ENCODE assay signal across 8 cellular contexts in the genomic region with DNA sequence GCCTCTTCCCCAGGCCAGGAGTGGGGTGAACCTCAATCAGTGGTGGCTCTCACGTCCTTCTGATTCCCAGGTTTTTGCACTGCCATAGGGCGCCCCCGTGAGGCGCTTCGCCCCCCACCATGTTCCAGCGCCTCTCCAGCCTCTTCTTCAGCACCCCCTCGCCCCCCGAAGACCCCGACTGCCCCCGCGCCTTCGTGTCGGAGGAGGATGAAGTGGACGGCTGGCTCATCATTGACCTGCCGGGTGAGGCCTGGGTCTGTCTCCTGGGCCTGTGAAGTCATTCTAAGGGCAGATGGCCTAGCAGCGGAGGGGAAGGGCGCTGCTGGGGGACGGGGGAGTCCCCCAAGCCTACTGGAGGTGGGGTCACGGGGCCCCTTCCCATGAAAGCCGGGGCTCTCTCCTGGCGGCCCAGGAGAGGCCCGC. TPM values are rescaled to one million over a fixed set of nuclear protein-coding genes. Genes with fewer than 3 reads are reported as not detected.
DNase-seq lines count a peak whose midpoint lies in the region; ATAC-seq and TF ChIP-seq lines count a peak whose summit lies in the region.

No MANE protein-coding gene starts in this region.

- peak overlapping the region; percentile 99 for H3K4me2 ChIP-seq in neural progenitor cell

- TF ChIP-seq CTCF in GM12864 (IDR thresholded peaks at IDR 0.05; ENCODE audit: low read depth, low read length, missing control alignments) (peak; percentile 70), fibroblast of the aortic adventitia (IDR thresholded peaks at IDR 0.05; ENCODE audit: insufficient read depth, low read length) (peak; percentile 51), neural progenitor cell (IDR thresholded peaks at IDR 0.05) (peak; percentile 70), tibial artery (IDR thresholded peaks at IDR 0.05) (peak in 1 of 2 experiments; percentile 47)

- peaks cover 27% of the 10 kb centered on the region for H4K20me1 ChIP-seq in neural progenitor cell (ENCODE audit: low read depth)

- DNase-seq in GM12864 (ENCODE audit: low read depth) (no peak), NCI-H748 treated with DMSO at 0.1 percent for 48 hours (lab: John Stamatoyannopoulos, UW) (peak; percentile 47), activated T-helper 1 cell treated with Interleukin-2 at 50 U/mL for 16 hours (ENCODE audit: low read depth) (peak; percentile 41), fibroblast of the aortic adventitia (ENCODE audit: low read depth) (peak; percentile 23), neural progenitor cell (ENCODE audit: low spot score) (peak; percentile 72), tibial artery (peak; percentile 53 to 77)

- peak; percentile 4 for ATAC-seq in HG02852 (IDR thresholded peaks at IDR 0.05; ENCODE audit: unreplicated experiment)
- ATAC-seq in HG03378 (IDR thresholded peaks at IDR 0.05; ENCODE audit: unreplicated experiment) = no peak

- peaks cover 31% of the 10 kb centered on the region for H3K27me3 Mint-ChIP-seq in neural progenitor cell (ENCODE audit: insufficient read depth, low read depth)

- H3K9me3 ChIP-seq in neural progenitor cell (ENCODE audit: low read depth) (no peaks in the 10 kb centered on the region), tibial artery (no peaks in the 10 kb centered on the region)

- H3K4me3 ChIP-seq in GM12864 (ENCODE audit: low read depth, low read length) (peak overlapping the region; percentile 76), fibroblast of the aortic adventitia (ENCODE audit: low read depth, low read length) (peak overlapping the region; percentile 61), neural progenitor cell (peak overlapping the region; percentile 69), tibial artery (peak overlapping the region; percentile 72 to 78)

- intact Hi-C loops in tibial artery (cut with DNase I; ENCODE audit: low total_unique reads) = loop anchor here (5.0 kb wide), 2 partner anchors 131 to 151 kb away; a partner anchor contains a TSS

- H3K36me3 ChIP-seq in neural progenitor cell (no peaks in the 10 kb centered on the region), tibial artery (peaks cover under 1 to 9% (median 4%) of the 10 kb centered on the region in 3 donors)

- H3K9ac ChIP-seq in neural progenitor cell = no peak overlapping the region

- peaks cover 36% of the 10 kb centered on the region for H3F3A ChIP-seq in neural progenitor cell (ENCODE audit: low read depth)

- peaks cover 78% of the 10 kb centered on the region for H3K27me3 ChIP-seq in neural progenitor cell
- no peaks in the 10 kb centered on the region for H3K27me3 ChIP-seq in tibial artery

- no peaks in the 10 kb centered on the region for H3K79me2 ChIP-seq in neural progenitor cell (ENCODE audit: low read depth)

- H2AFZ ChIP-seq in neural progenitor cell (replicated peaks) = peak overlapping the region; percentile 88

- H3K27ac Mint-ChIP-seq in neural progenitor cell = no peak overlapping the region

- H3K4me3 Mint-ChIP-seq in neural progenitor cell = peak overlapping the region; percentile 85

- H3K36me3 Mint-ChIP-seq in neural progenitor cell = peaks cover 7% of the 10 kb centered on the region

- no peaks in the 10 kb centered on the region for H3K9me3 Mint-ChIP-seq in neural progenitor cell

- H3K4me1 Mint-ChIP-seq in neural progenitor cell = peaks cover 15% of the 10 kb centered on the region

- H3K4me1 ChIP-seq in neural progenitor cell (no peaks in the 10 kb centered on the region), tibial artery (peaks cover 0 to 35% (median 21%) of the 10 kb centered on the region in 4 donors)

- H3K27ac ChIP-seq in neural progenitor cell (no peak overlapping the region), tibial artery (peak overlapping the region; percentile 81 to 95)

RNA-seq across cellular contexts. Expression of a gene that starts 4.5 kb away (rescaled TPM):
- total RNA-seq in fibroblast of the aortic adventitia (ENCODE audit: low replicate concordance) (2.1 and 2.5 TPM in 2 replicates), neural progenitor cell (ENCODE audit: low replicate concordance) (1.1 TPM in 2 replicates)

RNA-seq across cellular contexts. Expression of a gene that starts 31.7 kb away (rescaled TPM):
- total RNA-seq in fibroblast of the aortic adventitia (ENCODE audit: low replicate concordance) (3.7 and 21.1 TPM in 2 replicates), neural progenitor cell (ENCODE audit: low replicate concordance) (35.6 and 40.1 TPM in 2 replicates)
